In genomic region chr22:29269731-29270474, GRCh38 we compare ENCODE assay signal across 8 cellular contexts. TPM values are rescaled to one million over a fixed set of nuclear protein-coding genes. Genes with fewer than 3 reads are reported as not detected.
DNase-seq lines count a peak whose midpoint lies in the region; ATAC-seq, FAIRE-seq and TF ChIP-seq lines count a peak whose summit lies in the region.

No MANE protein-coding gene starts in this region.

- H3F3A ChIP-seq in PC-3 (ENCODE audit: low read length, unreplicated experiment), result no peaks in the 10 kb centered on the region

- BruUV-seq in PC-3 (replicated peaks; lab: Mats Ljungman, UMichigan), result no TSS peak
- no TSS peak for BruUV-seq in endothelial cell of umbilical vein (replicated peaks; lab: Mats Ljungman, UMichigan)

- POLR2A ChIA-PET in PC-3 (lab: Charles Lee; ENCODE audit: unreplicated experiment), result no interaction called here
- POLR2A ChIA-PET in endothelial cell of umbilical vein (lab: Charles Lee), result no interaction called here

- H3K4me3 Mint-ChIP-seq in osteocyte (ENCODE audit: unreplicated experiment), result peak overlapping the region; percentile 94

- H3K9me3 Mint-ChIP-seq in osteocyte (ENCODE audit: unreplicated experiment), result no peaks in the 10 kb centered on the region

- H3K79me2 ChIP-seq in PC-3 (ENCODE audit: low read length) (peaks cover 91% of the 10 kb centered on the region), endothelial cell of umbilical vein (ENCODE audit: control insufficient read depth, insufficient read depth, low read length) (peaks cover 86% of the 10 kb centered on the region)

- H2AFZ ChIP-seq in PC-3 (ENCODE audit: low read length) (no peak overlapping the region), endothelial cell of umbilical vein (ENCODE audit: low read depth, low read length) (no peak overlapping the region)

- ATAC-seq in PC-3 (no peak), GM18520 (IDR thresholded peaks at IDR 0.05; ENCODE audit: unreplicated experiment) (no peak)

- peaks cover 40% of the 10 kb centered on the region for H3K36me3 Mint-ChIP-seq in osteocyte (ENCODE audit: unreplicated experiment)

- H3K4me3 ChIP-seq in PC-3 (ENCODE audit: low read length) (peak overlapping the region; percentile 99), endothelial cell of umbilical vein (replicated peaks in 1 of 3; ENCODE audit: insufficient read depth in 1 of 3, low read depth in 1 of 3, low read length in 3 of 3) (peak overlapping the region; percentile 75 to 85 (median 84))

- DNase-seq in GM12892 (ENCODE audit: insufficient read length) (no peak), PC-3 (peak; percentile 19), endothelial cell of umbilical vein (ENCODE audit: low read depth, low spot score) (peak; percentile 16), osteocyte (ENCODE audit: extremely low spot score, unreplicated experiment) (peak; percentile 40), UCSD-AML1 (lab: John Stamatoyannopoulos, UW; ENCODE audit: unreplicated experiment) (no peak), kidney glomerular epithelial cell (lab: John Stamatoyannopoulos, UW) (no peak), DMS 273 treated with DMSO at 0.1 percent for 48 hours (lab: John Stamatoyannopoulos, UW) (no peak)

- no peaks in the 10 kb centered on the region for H3K27me3 Mint-ChIP-seq in osteocyte (ENCODE audit: unreplicated experiment)

- H4K20me1 ChIP-seq in PC-3 (ENCODE audit: low read length), result peaks cover 61% of the 10 kb centered on the region
- peaks cover 19% of the 10 kb centered on the region for H4K20me1 ChIP-seq in endothelial cell of umbilical vein (replicated peaks; ENCODE audit: control insufficient read depth, extremely low read depth, insufficient read depth, low read length)

- H3K4me1 Mint-ChIP-seq in osteocyte (ENCODE audit: unreplicated experiment), result peaks cover 54% of the 10 kb centered on the region

- H3K27ac Mint-ChIP-seq in osteocyte (ENCODE audit: unreplicated experiment), result peak overlapping the region; percentile 99

- dilution Hi-C loops in endothelial cell of umbilical vein (cut with MboI; ENCODE audit: extremely low pct_ligation_motif_present, low sequenced_read_pairs), result no loop called here

- no peaks in the 10 kb centered on the region for H3K9me1 ChIP-seq in endothelial cell of umbilical vein (replicated peaks; ENCODE audit: control insufficient read depth, extremely low read depth, insufficient read depth, low read length)

- peak overlapping the region; percentile 97; the same call in 1 of the 2 replicates for H3K27ac ChIP-seq in PC-3 (ENCODE audit: low read length)
- no peak overlapping the region for H3K27ac ChIP-seq in endothelial cell of umbilical vein (ENCODE audit: insufficient read depth, low read depth, low read length)

- H3K4me1 ChIP-seq in PC-3 (ENCODE audit: insufficient read depth, low read length), result peaks cover 27% of the 10 kb centered on the region
- peaks cover 40% of the 10 kb centered on the region for H3K4me1 ChIP-seq in endothelial cell of umbilical vein (ENCODE audit: control insufficient read depth, extremely low read depth, insufficient read depth, low read length)

- CTCF ChIA-PET in PC-3 (lab: Charles Lee) (no interaction called here), endothelial cell of umbilical vein (lab: Charles Lee) (no interaction called here)

- no peaks in the 10 kb centered on the region for H3K9me2 ChIP-seq in PC-3 (replicated peaks; ENCODE audit: low read length)

- peak overlapping the region; percentile 100 for H3K9ac ChIP-seq in PC-3 (ENCODE audit: low read length)
- H3K9ac ChIP-seq in endothelial cell of umbilical vein (replicated peaks; ENCODE audit: extremely low read depth, insufficient read depth, low read length), result peak overlapping the region; percentile 100

- H3K4me2 ChIP-seq in PC-3 (ENCODE audit: low read length) (peak overlapping the region; percentile 85), endothelial cell of umbilical vein (ENCODE audit: insufficient read depth, low read length) (peak overlapping the region; percentile 89)

- H3K27me3 ChIP-seq in PC-3 (ENCODE audit: low read length) (no peaks in the 10 kb centered on the region), endothelial cell of umbilical vein (ENCODE audit: control insufficient read depth in 2 of 2, insufficient read depth in 2 of 2, low read length in 2 of 2) (no peaks in the 10 kb centered on the region)

- FAIRE-seq in GM12892 (lab: Jason Lieb, UNC), result peak; percentile 53
- FAIRE-seq in endothelial cell of umbilical vein (lab: Jason Lieb, UNC), result no peak

- intact Hi-C loops in PC-3 (cut with micrococcal nuclease) (loop anchor here (2.0 kb wide), 1 partner anchor 37 kb away; the partner anchor contains the start of gene GAS2L1), endothelial cell of umbilical vein (cut with micrococcal nuclease) (loop anchor here (5.0 kb wide), 1 partner anchor 37 kb away; the partner anchor contains the start of gene GAS2L1)

- H3K9me3 ChIP-seq in PC-3 (ENCODE audit: low read length), result no peaks in the 10 kb centered on the region
- no peaks in the 10 kb centered on the region for H3K9me3 ChIP-seq in endothelial cell of umbilical vein (replicated peaks; ENCODE audit: control insufficient read depth, insufficient read depth, low read length)

- no peak for TF ChIP-seq CTCF in PC-3 (conservative IDR thresholded peaks at IDR 0.05; ENCODE audit: low read depth, low read length)
- TF ChIP-seq CTCF in endothelial cell of umbilical vein (IDR thresholded peaks at IDR 0.05; ENCODE audit: extremely low read depth in 1 of 2, insufficient read depth in 1 of 2, low read depth in 1 of 2, low read length in 2 of 2), result no peak
- no peak for TF ChIP-seq CTCF in osteocyte (IDR thresholded peaks at IDR 0.05)

- H3K36me3 ChIP-seq in PC-3 (ENCODE audit: low read depth, low read length), result peaks cover 43% of the 10 kb centered on the region
- peaks cover 10 to 35% of the 10 kb centered on the region in 2 experiments for H3K36me3 ChIP-seq in endothelial cell of umbilical vein (ENCODE audit: control insufficient read depth in 2 of 2, extremely low read depth in 1 of 2, insufficient read depth in 2 of 2, low read length in 2 of 2)

- TF ChIP-seq POLR2A in GM12892 (IDR thresholded peaks at IDR 0.05; ENCODE audit: low read depth, low read length), result no peak
- no peak for TF ChIP-seq POLR2A in endothelial cell of umbilical vein (IDR thresholded peaks at IDR 0.05; ENCODE audit: low read depth, low read length)

TF ChIP-seq in endothelial cell of umbilical vein, 7 proteins besides CTCF, POLR2A, EP300 and RAD21:
- no peak for TF ChIP-seq EZH2 (IDR thresholded peaks at IDR 0.05; ENCODE audit: borderline replicate concordance, low read depth, low read length, severe bottlenecking)
- TF ChIP-seq FOS (IDR thresholded peaks at IDR 0.05; ENCODE audit: borderline replicate concordance, insufficient read depth, low read length), result no peak

RNA-seq across cellular contexts. Expression of gene EWSR1, which starts 1.8 kb away (rescaled TPM):
- 159 TPM for polyA plus RNA-seq in GM12892 (2012; ENCODE audit: missing spikeins)
- total RNA-seq in PC-3 (2014; rRNA removed), result 288 and 321 TPM in 2 replicates
- total RNA-seq in endothelial cell of umbilical vein, result 302 and 305 TPM in 2 replicates
- polyA plus RNA-seq in endothelial cell of umbilical vein, result 563 and 588 TPM in 2 replicates
- 186 and 237 TPM in 2 replicates for polyA plus RNA-seq in endothelial cell of umbilical vein (2011; cell fraction: cytosol; rRNA removed)
- polyA plus RNA-seq in endothelial cell of umbilical vein (2011; cell fraction: nucleus; rRNA removed), result 1,153 and 1,220 TPM in 2 replicates
- polyA plus RNA-seq in endothelial cell of umbilical vein (2012), result 226 and 267 TPM in 2 replicates
- 389 and 446 TPM in 2 replicates for polyA minus RNA-seq in endothelial cell of umbilical vein
- polyA minus RNA-seq in endothelial cell of umbilical vein (2011; cell fraction: cytosol; rRNA and poly(A)+ RNA removed), result 152 TPM
- 257 and 351 TPM in 2 replicates for polyA minus RNA-seq in endothelial cell of umbilical vein (2011; cell fraction: nucleus; rRNA and poly(A)+ RNA removed)
- total RNA-seq in osteocyte, result 218 and 228 TPM in 2 replicates

RNA-seq across cellular contexts. Expression of gene RHBDD3, which starts 2.1 kb away (rescaled TPM):
- 8.0 TPM for polyA plus RNA-seq in GM12892 (2012; ENCODE audit: missing spikeins)
- 23.7 and 33.1 TPM in 2 replicates for total RNA-seq in PC-3 (2014; rRNA removed)
- total RNA-seq in endothelial cell of umbilical vein, result 31.3 and 36.3 TPM in 2 replicates
- polyA plus RNA-seq in endothelial cell of umbilical vein, result 37.2 and 46.0 TPM in 2 replicates
- 22.0 and 32.2 TPM in 2 replicates for polyA plus RNA-seq in endothelial cell of umbilical vein (2011; cell fraction: cytosol; rRNA removed)
- polyA plus RNA-seq in endothelial cell of umbilical vein (2011; cell fraction: nucleus; rRNA removed), result 42.9 and 48.5 TPM in 2 replicates
- 17.3 and 17.4 TPM in 2 replicates for polyA plus RNA-seq in endothelial cell of umbilical vein (2012)
- polyA minus RNA-seq in endothelial cell of umbilical vein, result 9.3 and 17.8 TPM in 2 replicates
- 8.6 TPM for polyA minus RNA-seq in endothelial cell of umbilical vein (2011; cell fraction: cytosol; rRNA and poly(A)+ RNA removed)
- 10.9 and 15.6 TPM in 2 replicates for polyA minus RNA-seq in endothelial cell of umbilical vein (2011; cell fraction: nucleus; rRNA and poly(A)+ RNA removed)
- total RNA-seq in osteocyte, result 41.0 and 45.8 TPM in 2 replicates

RNA-seq across cellular contexts. Expression of gene GAS2L1, which starts 36.5 kb away (rescaled TPM):
- polyA plus RNA-seq in GM12892 (2012; ENCODE audit: missing spikeins), result not detected
- total RNA-seq in PC-3 (2014; rRNA removed) (58.4 and 75.7 TPM in 2 replicates), endothelial cell of umbilical vein (42.1 and 44.0 TPM in 2 replicates), osteocyte (21.6 and 22.3 TPM in 2 replicates)
- 30.5 and 39.3 TPM in 2 replicates for polyA plus RNA-seq in endothelial cell of umbilical vein
- polyA plus RNA-seq in endothelial cell of umbilical vein (2011; cell fraction: cytosol; rRNA removed), result 19.9 and 27.5 TPM in 2 replicates
- polyA plus RNA-seq in endothelial cell of umbilical vein (2011; cell fraction: nucleus; rRNA removed), result 24.5 and 30.4 TPM in 2 replicates
- polyA plus RNA-seq in endothelial cell of umbilical vein (2012), result 24.5 and 34.1 TPM in 2 replicates
- 11.0 and 18.4 TPM in 2 replicates for polyA minus RNA-seq in endothelial cell of umbilical vein
- 11.4 TPM for polyA minus RNA-seq in endothelial cell of umbilical vein (2011; cell fraction: cytosol; rRNA and poly(A)+ RNA removed)
- 13.3 and 16.6 TPM in 2 replicates for polyA minus RNA-seq in endothelial cell of umbilical vein (2011; cell fraction: nucleus; rRNA and poly(A)+ RNA removed)

RNA-seq across cellular contexts. Expression of gene RASL10A, which starts 45.6 kb away (rescaled TPM):
- not detected for polyA plus RNA-seq in GM12892 (2012; ENCODE audit: missing spikeins)
- total RNA-seq in PC-3 (2014; rRNA removed) (1.4 TPM in 1 of 2 replicates, not detected in the other), endothelial cell of umbilical vein (1.3 and 1.9 TPM in 2 replicates), osteocyte (not detected in 2 replicates)
- 1.1 TPM in 2 replicates for polyA plus RNA-seq in endothelial cell of umbilical vein
- polyA plus RNA-seq in endothelial cell of umbilical vein (2011; cell fraction: cytosol; rRNA removed), result 0.46 and 0.54 TPM in 2 replicates
- polyA plus RNA-seq in endothelial cell of umbilical vein (2011; cell fraction: nucleus; rRNA removed), result 3.4 and 3.6 TPM in 2 replicates
- polyA plus RNA-seq in endothelial cell of umbilical vein (2012), result 0.23 and 1.4 TPM in 2 replicates
- 0.47 TPM in 1 of 2 replicates, not detected in the other for polyA minus RNA-seq in endothelial cell of umbilical vein
- not detected for polyA minus RNA-seq in endothelial cell of umbilical vein (2011; cell fraction: cytosol; rRNA and poly(A)+ RNA removed)
- 0.96 TPM in 1 of 2 replicates, not detected in the other for polyA minus RNA-seq in endothelial cell of umbilical vein (2011; cell fraction: nucleus; rRNA and poly(A)+ RNA removed)

Comparison
In these comparisons a context has a peak if more than half of its experiments do, and no peak if none do; other contexts are left out.
1. DNase-seq: peak in PC-3 (single experiment), endothelial cell of umbilical vein (single experiment) and osteocyte (single experiment); none in GM12892 (single experiment), UCSD-AML1 (single experiment), kidney glomerular epithelial cell (single experiment) and DMS 273 treated with DMSO at 0.1 percent for 48 hours (single experiment).